In the genomic region with DNA sequence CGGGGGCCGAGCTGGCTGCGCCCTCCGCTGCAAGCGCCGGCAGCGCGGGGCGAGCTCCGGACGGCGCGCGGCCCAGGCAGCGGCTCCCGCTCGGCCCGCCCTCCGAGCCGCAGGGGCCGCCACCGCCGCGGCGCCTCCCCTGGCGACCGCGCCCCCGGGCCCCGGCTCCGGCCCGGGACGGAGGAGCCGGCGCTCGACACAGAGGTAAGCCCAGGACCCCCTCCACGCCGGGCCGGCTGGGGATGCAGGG, we compare ENCODE assay signal across 8 cellular contexts. TPM values are rescaled to one million over a fixed set of nuclear protein-coding genes. Genes with fewer than 3 reads are reported as not detected.
DNase-seq lines count a peak whose midpoint lies in the region; ATAC-seq and TF ChIP-seq lines count a peak whose summit lies in the region.

No MANE protein-coding gene starts in this region.

- no peak for TF ChIP-seq RAD21 in HCT116 (IDR thresholded peaks at IDR 0.05; ENCODE audit: low read depth)

- intact Hi-C loops in HCT116 (cut with micrococcal nuclease): loop anchor here (5.0 kb wide), 1 partner anchor 166 kb away; no protein-coding TSS in a partner anchor
- intact Hi-C loops in Panc1 (cut with micrococcal nuclease; ENCODE audit: unreplicated experiment): loop anchor here (2.0 to 5.0 kb wide), 2 partner anchors 71 to 326 kb away; no protein-coding TSS in a partner anchor
- intact Hi-C loops in sciatic nerve (cut with DNase I): no loop called here

- H3K9ac ChIP-seq in HCT116 (ENCODE audit: low read length): peak overlapping the region; percentile 76

- H3K79me2 ChIP-seq in HCT116 (ENCODE audit: insufficient read depth, low read length) (peaks cover 45% of the 10 kb centered on the region), hepatocyte (peaks cover 55% of the 10 kb centered on the region)

- DNase-seq in HCT116 (ENCODE audit: low read depth, low spot score) (no peak), Panc1 (ENCODE audit: low read depth, low spot score) (no peak), hepatocyte (ENCODE audit: low spot score) (no peak), substantia nigra (lab: John Stamatoyannopoulos, UW) (peak in 9 of 49 donors; percentile 32 to 62 (median 48)), putamen (ENCODE audit: low spot score) (no peak), sciatic nerve (ENCODE audit: low spot score) (no peak)

- no peaks in the 10 kb centered on the region for H4K20me1 ChIP-seq in HCT116 (ENCODE audit: insufficient read depth)
- peaks cover 28% of the 10 kb centered on the region for H4K20me1 ChIP-seq in hepatocyte (ENCODE audit: insufficient read depth, poor library complexity, severe bottlenecking)

- in situ Hi-C loops in Panc1 (cut with HindIII; ENCODE audit: low pct_unique_long_range_greater_than_20kb, low sequenced_read_pairs): no loop called here

- TF ChIP-seq CTCF in HCT116 (IDR thresholded peaks at IDR 0.05 in 2 of 3, conservative IDR thresholded peaks at IDR 0.05 in 1 of 3; ENCODE audit: borderline replicate concordance in 1 of 3, insufficient read depth in 1 of 3, low read depth in 2 of 3, low read length in 2 of 3) (no peak), Panc1 (IDR thresholded peaks at IDR 0.05) (no peak), hepatocyte (IDR thresholded peaks at IDR 0.05; ENCODE audit: poor library complexity) (no peak)

- 0% methylated on average over 8 of the region's 39 CpGs for WGBS in hepatocyte (ENCODE audit: low lambda C conversion rate, missing lambda C conversion rate)

- RAD21 ChIA-PET in HCT116 (lab: Charles Lee; ENCODE audit: low non-redundant PET in 1 of 2, low total read pairs in 2 of 2, uncharacterized antibody in 2 of 2, unreplicated experiment in 2 of 2): interaction anchor here (0.7 to 1.3 kb wide), 2 partner anchors 13 to 102 kb away, joined by 5 read pairs; no protein-coding TSS in a partner anchor

- POLR2A ChIA-PET in HCT116 (lab: Charles Lee) (interaction anchor here (1.7 kb wide), 1 partner anchor 99 kb away, joined by 6 read pairs; no protein-coding TSS in a partner anchor), Panc1 (lab: Charles Lee) (no interaction called here)

- no peak overlapping the region for H2AFZ ChIP-seq in HCT116 (ENCODE audit: low read depth, low read length, poor library complexity, severe bottlenecking)
- H2AFZ ChIP-seq in hepatocyte: no peak overlapping the region

- no peaks in the 10 kb centered on the region for H3K9me3 ChIP-seq in HCT116 (ENCODE audit: control insufficient read depth in 1 of 2, insufficient read depth in 1 of 2, low read depth in 1 of 2, low read length in 2 of 2)
- no peaks in the 10 kb centered on the region for H3K9me3 ChIP-seq in Panc1 (ENCODE audit: control insufficient read depth, insufficient read depth, low read depth, low read length)
- no peaks in the 10 kb centered on the region for H3K9me3 ChIP-seq in hepatocyte (ENCODE audit: low read depth)

- ATAC-seq in GM18867 (IDR thresholded peaks at IDR 0.05; ENCODE audit: unreplicated experiment) (peak; percentile 59), HCT116 (no peak; the same call in 1 of the 2 replicates), Panc1 (no peak), HG03469 (IDR thresholded peaks at IDR 0.05; ENCODE audit: unreplicated experiment) (no peak), sciatic nerve (no peak)

- BruUV-seq in HCT116 (replicated peaks; lab: Mats Ljungman, UMichigan) (no TSS peak), Panc1 (replicated peaks; lab: Mats Ljungman, UMichigan) (no TSS peak)

- H3K4me3 ChIP-seq in HCT116 (replicated peaks in 1 of 2; ENCODE audit: low read depth in 1 of 2, low read length in 2 of 2) (peak overlapping the region; percentile 63 to 64), Panc1 (ENCODE audit: low read depth in 2 of 2, low read length in 2 of 2) (peak overlapping the region; percentile 72 to 84), hepatocyte (peak overlapping the region; percentile 72)

- H3K9me2 ChIP-seq in HCT116 (ENCODE audit: insufficient read depth): no peaks in the 10 kb centered on the region
- no peaks in the 10 kb centered on the region for H3K9me2 ChIP-seq in hepatocyte (replicated peaks; ENCODE audit: insufficient read depth)

- CTCF ChIA-PET in HCT116 (lab: Charles Lee) (no interaction called here), Panc1 (lab: Charles Lee) (no interaction called here)

- H3K27me3 ChIP-seq in HCT116 (ENCODE audit: insufficient read depth, low read length) (no peaks in the 10 kb centered on the region), Panc1 (ENCODE audit: control insufficient read depth, insufficient read depth, low read length) (no peaks in the 10 kb centered on the region), hepatocyte (no peaks in the 10 kb centered on the region)

- TF ChIP-seq POLR2A in HCT116 (IDR thresholded peaks at IDR 0.05; ENCODE audit: borderline replicate concordance, extremely low read depth, insufficient read depth, insufficient read length): no peak

- H3K27ac ChIP-seq in HCT116 (ENCODE audit: low read depth, low read length): peak overlapping the region; percentile 84
- no peak overlapping the region for H3K27ac ChIP-seq in Panc1 (ENCODE audit: low read length)
- peak overlapping the region; percentile 97 for H3K27ac ChIP-seq in hepatocyte
- H3K27ac ChIP-seq in substantia nigra (ENCODE audit: low read depth, low read length, poor library complexity, severe bottlenecking): peak overlapping the region; percentile 75

- H3K4me1 ChIP-seq in HCT116 (ENCODE audit: control insufficient read depth in 1 of 2, insufficient read depth in 2 of 2, low read length in 2 of 2) (peaks cover 42 to 75% of the 10 kb centered on the region in 2 experiments), Panc1 (ENCODE audit: control insufficient read depth, insufficient read depth, low read length) (peaks cover 68% of the 10 kb centered on the region), hepatocyte (ENCODE audit: insufficient read depth) (peaks cover 38% of the 10 kb centered on the region)

- peak overlapping the region; percentile 85 for H3K4me2 ChIP-seq in HCT116 (ENCODE audit: low read length)
- H3K4me2 ChIP-seq in hepatocyte: peak overlapping the region; percentile 83

- H3K36me3 ChIP-seq in HCT116 (ENCODE audit: control insufficient read depth in 1 of 2, insufficient read depth in 2 of 2, low read length in 2 of 2) (no peaks in the 10 kb centered on the region), Panc1 (ENCODE audit: control insufficient read depth, insufficient read depth, low read length) (no peaks in the 10 kb centered on the region; the same call in 1 of the 2 replicates), hepatocyte (replicated peaks; ENCODE audit: insufficient read depth, low read depth) (no peaks in the 10 kb centered on the region)

TF ChIP-seq in HCT116, 20 proteins besides CTCF, POLR2A, EP300 and RAD21:
- TF ChIP-seq POLR2AphosphoS5 (IDR thresholded peaks at IDR 0.05; ENCODE audit: low read depth, low read length): peak; percentile 35; the same call in 1 of the 2 replicates
- no peak for TF ChIP-seq EZH2phosphoT487 (IDR thresholded peaks at IDR 0.05; ENCODE audit: borderline replicate concordance)

RNA-seq across cellular contexts. Expression of a gene that starts 0.2 kb away (rescaled TPM):
- total RNA-seq in HCT116 (2021; ENCODE audit: unreplicated experiment): 87.1 TPM
- polyA plus RNA-seq in HCT116 (2012): 48.4 and 65.7 TPM in 2 replicates
- total RNA-seq in Panc1 (2021; ENCODE audit: unreplicated experiment): 282 TPM
- polyA plus RNA-seq in Panc1 (2012; ENCODE audit: insufficient read length): 189 TPM
- 159 and 173 TPM in 2 replicates for total RNA-seq in hepatocyte
- polyA plus RNA-seq in hepatocyte: 202 and 239 TPM in 2 replicates
- total RNA-seq in sciatic nerve: 82.3 TPM
